ENCODE assay signal across 9 cellular contexts in the genomic region with DNA sequence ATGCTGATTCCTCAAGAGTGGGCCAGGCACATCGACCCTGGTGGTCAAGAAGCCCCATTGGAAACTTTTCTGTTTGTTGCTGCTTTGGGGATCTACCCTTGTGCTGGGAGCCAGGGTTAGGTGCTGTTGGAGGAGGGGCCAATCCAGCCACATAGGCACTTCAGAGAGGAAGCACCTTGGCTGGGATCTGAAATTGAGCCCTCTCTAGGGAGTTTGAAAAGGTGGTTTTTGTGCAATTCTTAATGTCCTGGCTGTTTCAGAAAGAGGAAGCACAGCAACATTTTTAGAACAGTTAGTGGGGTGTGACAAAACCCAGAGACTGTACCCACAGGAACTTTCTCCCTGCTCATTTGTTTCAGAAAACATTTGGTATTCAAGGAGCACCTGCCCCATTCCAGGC. TPM values are rescaled to one million over a fixed set of nuclear protein-coding genes. Genes with fewer than 3 reads are reported as not detected.
DNase-seq lines count a peak whose midpoint lies in the region; ATAC-seq lines count a peak whose summit lies in the region.
"Had no signal": no experiment of that assay in that cellular context is flagged by ENCODE, and none has a peak within 500 bp of the region (broad histone marks: within the 10 kb centered on the region; RNA-seq: fewer than 3 reads in every experiment).

No MANE protein-coding gene starts in this region.

- peak overlapping the region; percentile 81 for H3K27ac Mint-ChIP-seq in memory B cell
- no peak overlapping the region for H3K27ac Mint-ChIP-seq in activated naive CD4-positive, alpha-beta T cell treated with anti-CD3 and anti-CD28 coated beads for 36 hours

- in situ Hi-C loops in ACHN (cut with HindIII; ENCODE audit: low pct_ligation_motif_present, low pct_unique_long_range_greater_than_20kb, low sequenced_read_pairs), result no loop called here

- peak overlapping the region; percentile 77 for H3K4me3 Mint-ChIP-seq in memory B cell
- no peak overlapping the region for H3K4me3 Mint-ChIP-seq in activated naive CD4-positive, alpha-beta T cell treated with anti-CD3 and anti-CD28 coated beads for 36 hours

- CTCF ChIA-PET in activated naive CD4-positive, alpha-beta T cell treated with anti-CD3 and anti-CD28 coated beads for 36 hours (lab: Charles Lee), result no interaction called here

- ATAC-seq in GM18873 (IDR thresholded peaks at IDR 0.05; ENCODE audit: low FRiP score, unreplicated experiment), result peak; percentile 80
- ATAC-seq in HG02571 (IDR thresholded peaks at IDR 0.05; ENCODE audit: unreplicated experiment), result peak; percentile 62
- peak; percentile 77 for ATAC-seq in HG03520 (IDR thresholded peaks at IDR 0.05; ENCODE audit: unreplicated experiment)
- ATAC-seq in memory B cell (ENCODE audit: low read depth), result peak; percentile 96

- intact Hi-C loops in activated naive CD4-positive, alpha-beta T cell treated with anti-CD3 and anti-CD28 coated beads for 36 hours (cut with micrococcal nuclease), result no loop called here

- peaks cover 3% of the 10 kb centered on the region for H3K9me3 Mint-ChIP-seq in memory B cell
- H3K9me3 Mint-ChIP-seq in activated naive CD4-positive, alpha-beta T cell treated with anti-CD3 and anti-CD28 coated beads for 36 hours, result no peaks in the 10 kb centered on the region

- peaks cover 62% of the 10 kb centered on the region for H3K4me1 Mint-ChIP-seq in memory B cell
- H3K4me1 Mint-ChIP-seq in activated naive CD4-positive, alpha-beta T cell treated with anti-CD3 and anti-CD28 coated beads for 36 hours (ENCODE audit: low read depth), result peaks cover 12% of the 10 kb centered on the region

- DNase-seq in memory B cell (ENCODE audit: low spot score in 2 of 2), result peak; percentile 61 to 77
- no peak for DNase-seq in mucosa of gallbladder (ENCODE audit: low spot score)
- DNase-seq in activated naive CD4-positive, alpha-beta T cell treated with anti-CD3 and anti-CD28 coated beads for 36 hours, result no peak
- DNase-seq in NCI-H2171 treated with DMSO at 0.1 percent for 48 hours (lab: John Stamatoyannopoulos, UW), result no peak
- DNase-seq in ACHN, result no peak
- DNase-seq: activated gamma-delta T cell treated with Interleukin-2 at 50 U/mL for 16 hours had no signal

- H3K36me3 Mint-ChIP-seq in memory B cell, result peaks cover 4% of the 10 kb centered on the region
- H3K36me3 Mint-ChIP-seq in activated naive CD4-positive, alpha-beta T cell treated with anti-CD3 and anti-CD28 coated beads for 36 hours (ENCODE audit: low read depth), result no peaks in the 10 kb centered on the region

- no peaks in the 10 kb centered on the region for H3K27me3 Mint-ChIP-seq in memory B cell
- peaks cover 22% of the 10 kb centered on the region for H3K27me3 Mint-ChIP-seq in activated naive CD4-positive, alpha-beta T cell treated with anti-CD3 and anti-CD28 coated beads for 36 hours (ENCODE audit: low read depth)

RNA-seq across cellular contexts. Expression of a gene that starts 17.2 kb away (rescaled TPM):
- total RNA-seq in mucosa of gallbladder, result 17.5 TPM
- total RNA-seq in activated naive CD4-positive, alpha-beta T cell treated with anti-CD3 and anti-CD28 coated beads for 36 hours, result 1 to 10 TPM; 1.0 to 1.8 TPM

Comparison
In these comparisons a context has a peak if more than half of its experiments do, and no peak if none do; other contexts are left out.
1. DNase-seq: peak in memory B cell (2 of 2); none in mucosa of gallbladder (single experiment), activated naive CD4-positive, alpha-beta T cell treated with anti-CD3 and anti-CD28 coated beads for 36 hours (single experiment), NCI-H2171 treated with DMSO at 0.1 percent for 48 hours (single experiment) and ACHN (single experiment).
2. Peak in every context shown above with its lines, with median percentiles within 50 percentile points of each other: ATAC-seq.